In genomic region chr12:50251619-50252300, GRCh38 we compare ENCODE assay signal across 1 cellular context.
A peak's percentile ranks its signal among the peaks of the same experiment; 100 is the strongest.
TF ChIP-seq lines count a peak whose summit lies in the region.

No MANE protein-coding gene starts in this region.

TF ChIP-seq in GM12878, 131 proteins besides CTCF, POLR2A, EP300 and RAD21 (continued from another document):
- TF ChIP-seq, protein P1, sequence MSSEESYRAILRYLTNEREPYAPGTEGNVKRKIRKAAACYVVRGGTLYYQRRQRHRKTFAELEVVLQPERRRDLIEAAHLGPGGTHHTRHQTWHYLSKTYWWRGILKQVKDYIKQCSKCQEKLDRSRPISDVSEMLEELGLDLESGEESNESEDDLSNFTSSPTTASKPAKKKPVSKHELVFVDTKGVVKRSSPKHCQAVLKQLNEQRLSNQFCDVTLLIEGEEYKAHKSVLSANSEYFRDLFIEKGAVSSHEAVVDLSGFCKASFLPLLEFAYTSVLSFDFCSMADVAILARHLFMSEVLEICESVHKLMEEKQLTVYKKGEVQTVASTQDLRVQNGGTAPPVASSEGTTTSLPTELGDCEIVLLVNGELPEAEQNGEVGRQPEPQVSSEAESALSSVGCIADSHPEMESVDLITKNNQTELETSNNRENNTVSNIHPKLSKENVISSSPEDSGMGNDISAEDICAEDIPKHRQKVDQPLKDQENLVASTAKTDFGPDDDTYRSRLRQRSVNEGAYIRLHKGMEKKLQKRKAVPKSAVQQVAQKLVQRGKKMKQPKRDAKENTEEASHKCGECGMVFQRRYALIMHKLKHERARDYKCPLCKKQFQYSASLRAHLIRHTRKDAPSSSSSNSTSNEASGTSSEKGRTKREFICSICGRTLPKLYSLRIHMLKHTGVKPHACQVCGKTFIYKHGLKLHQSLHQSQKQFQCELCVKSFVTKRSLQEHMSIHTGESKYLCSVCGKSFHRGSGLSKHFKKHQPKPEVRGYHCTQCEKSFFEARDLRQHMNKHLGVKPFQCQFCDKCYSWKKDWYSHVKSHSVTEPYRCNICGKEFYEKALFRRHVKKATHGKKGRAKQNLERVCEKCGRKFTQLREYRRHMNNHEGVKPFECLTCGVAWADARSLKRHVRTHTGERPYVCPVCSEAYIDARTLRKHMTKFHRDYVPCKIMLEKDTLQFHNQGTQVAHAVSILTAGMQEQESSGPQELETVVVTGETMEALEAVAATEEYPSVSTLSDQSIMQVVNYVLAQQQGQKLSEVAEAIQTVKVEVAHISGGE (CRISPR knock-in tag; IDR thresholded peaks at IDR 0.05) = no peak
- TF ChIP-seq JUNB (IDR thresholded peaks at IDR 0.05) (peak; percentile 30; the same call in 1 of the 2 replicates), ZNF24 (IDR thresholded peaks at IDR 0.05) (no peak), ZNF207 (IDR thresholded peaks at IDR 0.05; ENCODE audit: borderline replicate concordance) (no peak), MYB (IDR thresholded peaks at IDR 0.05; ENCODE audit: borderline replicate concordance, low read depth, low read length) (no peak), HSF1 (IDR thresholded peaks at IDR 0.05; ENCODE audit: low read depth, low read length) (no peak), HDGF (IDR thresholded peaks at IDR 0.05) (no peak), RFX5 (IDR thresholded peaks at IDR 0.05; ENCODE audit: low read depth, low read length) (no peak), RUNX3 (IDR thresholded peaks at IDR 0.05; ENCODE audit: low read length) (peak; percentile 73), GABPA (IDR thresholded peaks at IDR 0.05; ENCODE audit: low read depth) (no peak), MTA3 (IDR thresholded peaks at IDR 0.05; ENCODE audit: borderline replicate concordance, low read length) (no peak), YY1 (IDR thresholded peaks at IDR 0.05; ENCODE audit: low read depth, low read length) (no peak), GATAD2B (conservative IDR thresholded peaks at IDR 0.05; ENCODE audit: low read depth) (no peak), PKNOX1 (IDR thresholded peaks at IDR 0.05) (no peak), SIX5 (IDR thresholded peaks at IDR 0.05; ENCODE audit: low read depth, low read length, severe bottlenecking) (no peak), FOXK2 (IDR thresholded peaks at IDR 0.05) (no peak), CREB1 (IDR thresholded peaks at IDR 0.05; ENCODE audit: low read depth) (no peak), SMAD1 (IDR thresholded peaks at IDR 0.05; ENCODE audit: low read depth, partially characterized antibody) (no peak), IKZF1 (conservative IDR thresholded peaks at IDR 0.05) (0 out of 2 replicates have a peak, but pooled peaks have one; percentile 24), MEF2A (IDR thresholded peaks at IDR 0.05; ENCODE audit: insufficient read depth, low read depth, low read length) (0 out of 2 replicates have a peak, but pooled peaks have one; percentile 39), JUND (IDR thresholded peaks at IDR 0.05; ENCODE audit: low read depth, low read length) (no peak), STAT3 (IDR thresholded peaks at IDR 0.05; ENCODE audit: low read depth, low read length) (no peak), IKZF2 (IDR thresholded peaks at IDR 0.05) (peak in 1 of 2 experiments; percentile 13; a peak in 1 of 4 replicates)
- TF ChIP-seq, protein P2, sequence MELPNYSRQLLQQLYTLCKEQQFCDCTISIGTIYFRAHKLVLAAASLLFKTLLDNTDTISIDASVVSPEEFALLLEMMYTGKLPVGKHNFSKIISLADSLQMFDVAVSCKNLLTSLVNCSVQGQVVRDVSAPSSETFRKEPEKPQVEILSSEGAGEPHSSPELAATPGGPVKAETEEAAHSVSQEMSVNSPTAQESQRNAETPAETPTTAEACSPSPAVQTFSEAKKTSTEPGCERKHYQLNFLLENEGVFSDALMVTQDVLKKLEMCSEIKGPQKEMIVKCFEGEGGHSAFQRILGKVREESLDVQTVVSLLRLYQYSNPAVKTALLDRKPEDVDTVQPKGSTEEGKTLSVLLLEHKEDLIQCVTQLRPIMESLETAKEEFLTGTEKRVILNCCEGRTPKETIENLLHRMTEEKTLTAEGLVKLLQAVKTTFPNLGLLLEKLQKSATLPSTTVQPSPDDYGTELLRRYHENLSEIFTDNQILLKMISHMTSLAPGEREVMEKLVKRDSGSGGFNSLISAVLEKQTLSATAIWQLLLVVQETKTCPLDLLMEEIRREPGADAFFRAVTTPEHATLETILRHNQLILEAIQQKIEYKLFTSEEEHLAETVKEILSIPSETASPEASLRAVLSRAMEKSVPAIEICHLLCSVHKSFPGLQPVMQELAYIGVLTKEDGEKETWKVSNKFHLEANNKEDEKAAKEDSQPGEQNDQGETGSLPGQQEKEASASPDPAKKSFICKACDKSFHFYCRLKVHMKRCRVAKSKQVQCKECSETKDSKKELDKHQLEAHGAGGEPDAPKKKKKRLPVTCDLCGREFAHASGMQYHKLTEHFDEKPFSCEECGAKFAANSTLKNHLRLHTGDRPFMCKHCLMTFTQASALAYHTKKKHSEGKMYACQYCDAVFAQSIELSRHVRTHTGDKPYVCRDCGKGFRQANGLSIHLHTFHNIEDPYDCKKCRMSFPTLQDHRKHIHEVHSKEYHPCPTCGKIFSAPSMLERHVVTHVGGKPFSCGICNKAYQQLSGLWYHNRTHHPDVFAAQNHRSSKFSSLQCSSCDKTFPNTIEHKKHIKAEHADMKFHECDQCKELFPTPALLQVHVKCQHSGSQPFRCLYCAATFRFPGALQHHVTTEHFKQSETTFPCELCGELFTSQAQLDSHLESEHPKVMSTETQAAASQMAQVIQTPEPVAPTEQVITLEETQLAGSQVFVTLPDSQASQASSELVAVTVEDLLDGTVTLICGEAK (IDR thresholded peaks at IDR 0.05; ENCODE audit: borderline replicate concordance) = no peak
TF ChIP-seq in GM12878: peak in this region for 5.
